ENCODE assay signal across 30 cellular contexts in genomic region chr16:54779549-54779948, GRCh38.
"Had no signal": no experiment of that assay in that cellular context is flagged by ENCODE, and none has a peak within 500 bp of the region (broad histone marks: within the 10 kb centered on the region; RNA-seq: fewer than 3 reads in every experiment).

No MANE protein-coding gene starts in this region.

- H3K4me3 ChIP-seq: ascending aorta had no signal

- H3K9me3 ChIP-seq: ascending aorta had no signal

- H3K27me3 ChIP-seq: ascending aorta had no signal

- H3K4me1 ChIP-seq: ascending aorta had no signal

- H3K36me3 ChIP-seq: ascending aorta had no signal

- ATAC-seq: activated CD4-positive, alpha-beta T cell treated with anti-CD3 and anti-CD28 coated beads for 36 hours; activated CD4-positive, CD25-positive, alpha-beta regulatory T cell treated with anti-CD3 and anti-CD28 coated beads, Interleukin-2, amount 50 U/mL, for 24 hours; activated CD8-positive, alpha-beta memory T cell treated with anti-CD3 and anti-CD28 coated beads, Interleukin-2, amount 10 ng/mL, durations not matched to agents 7 days and 5 days; activated CD8-positive, alpha-beta T cell treated with anti-CD3 and anti-CD28 coated beads, Interleukin-2, amount 10 ng/mL, durations not matched to agents 7 days and 5 days; activated naive CD8-positive, alpha-beta T cell treated with anti-CD3 and anti-CD28 coated beads, Interleukin-2, amount 50 U/mL, for 24 hours; WTC11 had no signal

- DNase-seq: activated CD4-positive, alpha-beta memory T cell treated with anti-CD3 and anti-CD28 coated beads, Interleukin-2, amount 10 ng/mL, durations not matched to agents 7 days and 5 days; activated CD4-positive, alpha-beta T cell treated with anti-CD3 and anti-CD28 coated beads for 1 hour; activated CD4-positive, alpha-beta T cell treated with anti-CD3 and anti-CD28 coated beads for 36 hours; activated CD4-positive, alpha-beta T cell treated with anti-CD3 and anti-CD28 coated beads for 48 hours; activated CD4-positive, alpha-beta T cell treated with anti-CD3 and anti-CD28 coated beads, Interleukin-2, amount 10 ng/mL, durations not matched to agents 7 days and 5 days; activated CD4-positive, alpha-beta T cell treated with anti-CD3 and anti-CD28 coated beads, Interleukin-2, amount 50 U/mL, for 48 hours; activated CD4-positive, CD25-positive, alpha-beta regulatory T cell; activated CD8-positive, alpha-beta memory T cell treated with anti-CD3 and anti-CD28 coated beads for 24 hours; activated CD8-positive, alpha-beta memory T cell treated with anti-CD3 and anti-CD28 coated beads, Interleukin-2, amount 10 ng/mL, durations not matched to agents 7 days and 5 days; activated CD8-positive, alpha-beta memory T cell treated with anti-CD3 and anti-CD28 coated beads, Interleukin-2, amount 50 U/mL, for 48 hours; activated CD8-positive, alpha-beta T cell treated with anti-CD3 and anti-CD28 coated beads, Interleukin-2, amount 10 ng/mL, durations not matched to agents 7 days and 5 days; activated effector memory CD4-positive, alpha-beta T cell treated with Interleukin-2 at 50 U/mL for 16 hours; activated gamma-delta T cell; activated naive CD4-positive, alpha-beta T cell treated with anti-CD3 and anti-CD28 coated beads, Interleukin-2, amount 10 ng/mL, durations not matched to agents 7 days and 5 days; activated naive CD4-positive, alpha-beta T cell treated with Interleukin-2 at 50 U/mL for 16 hours; activated naive CD8-positive, alpha-beta T cell treated with anti-CD3 and anti-CD28 coated beads, Interleukin-2, amount 10 ng/mL, durations not matched to agents 7 days and 5 days; activated naive CD8-positive, alpha-beta T cell treated with anti-CD3 and anti-CD28 coated beads, Interleukin-2, amount 50 U/mL, for 24 hours; activated T-cell treated with anti-CD3 and anti-CD28 coated beads, Interleukin-2, amount 50 U/mL, for 24 hours; activated T-cell treated with anti-CD3 and anti-CD28 coated beads, Interleukin-2, amount 50 U/mL, for 48 hours; amygdala; anterior cingulate cortex; central memory CD4-positive, alpha-beta T cell; T-helper 1 cell; T-helper 2 cell; T-helper 9 cell had no signal

- H3K27ac ChIP-seq: ascending aorta, VCaP had no signal

- FAIRE-seq: TTC549 had no signal
